8 cellular contexts compared by ENCODE assay signal in genomic region chr10:98748298-98748697, GRCh38.
A peak's percentile ranks its signal among the peaks of the same experiment; 100 is the strongest.
DNase-seq lines count a peak whose midpoint lies in the region; ATAC-seq, FAIRE-seq and TF ChIP-seq lines count a peak whose summit lies in the region.

No MANE protein-coding gene starts in this region.

- intact Hi-C loops in left ventricle myocardium inferior (cut with micrococcal nuclease) (no loop called here), Right ventricle myocardium superior (cut with DNase I) (no loop called here)

- no peak for DNase-seq in left ventricle myocardium inferior
- no peak for DNase-seq in Right ventricle myocardium superior
- peak; percentile 36 for DNase-seq in NCI-H460 (ENCODE audit: extremely low read depth, low read depth)
- DNase-seq in epithelial cell of proximal tubule (ENCODE audit: low read depth) = no peak
- DNase-seq in urothelium cell line (ENCODE audit: low spot score) = peak; percentile 23
- DNase-seq in NCI-H2227 treated with DMSO at 0.1 percent for 48 hours (lab: John Stamatoyannopoulos, UW) = no peak
- no peak for DNase-seq in T1000 (lab: John Stamatoyannopoulos, UW)

- FAIRE-seq in urothelium cell line (lab: Jason Lieb, UNC) = no peak

- TF ChIP-seq CTCF in left ventricle myocardium inferior (IDR thresholded peaks at IDR 0.05; ENCODE audit: borderline replicate concordance) = peak; percentile 39
- peak; percentile 53 for TF ChIP-seq CTCF in epithelial cell of proximal tubule (conservative IDR thresholded peaks at IDR 0.05; ENCODE audit: low read depth, low read length)

- H3K4me1 ChIP-seq in left ventricle myocardium inferior = no peaks in the 10 kb centered on the region

- no peak overlapping the region for H3K27ac ChIP-seq in left ventricle myocardium inferior (replicated peaks)

- no peaks in the 10 kb centered on the region for H3K27me3 ChIP-seq in left ventricle myocardium inferior (ENCODE audit: low read depth)

- ATAC-seq in Right ventricle myocardium superior (ENCODE audit: poor library complexity) = no peak
- no peak for ATAC-seq in HG02970 (IDR thresholded peaks at IDR 0.05; ENCODE audit: low FRiP score, unreplicated experiment)

- H3K4me3 ChIP-seq in left ventricle myocardium inferior (no peak overlapping the region), epithelial cell of proximal tubule (ENCODE audit: low read depth, low read length) (no peak overlapping the region)

- H3K36me3 ChIP-seq in left ventricle myocardium inferior = no peaks in the 10 kb centered on the region

- H3K9me3 ChIP-seq in left ventricle myocardium inferior (replicated peaks) = peaks cover 11% of the 10 kb centered on the region

Comparison
In these comparisons a context has a peak if more than half of its experiments do, and no peak if none do; other contexts are left out.
1. DNase-seq: peak in NCI-H460 (single experiment) and urothelium cell line (single experiment); none in left ventricle myocardium inferior (single experiment), Right ventricle myocardium superior (single experiment), epithelial cell of proximal tubule (single experiment), NCI-H2227 treated with DMSO at 0.1 percent for 48 hours (single experiment) and T1000 (single experiment).